Comparison of ENCODE assay signal across 16 cellular contexts in the genomic region with DNA sequence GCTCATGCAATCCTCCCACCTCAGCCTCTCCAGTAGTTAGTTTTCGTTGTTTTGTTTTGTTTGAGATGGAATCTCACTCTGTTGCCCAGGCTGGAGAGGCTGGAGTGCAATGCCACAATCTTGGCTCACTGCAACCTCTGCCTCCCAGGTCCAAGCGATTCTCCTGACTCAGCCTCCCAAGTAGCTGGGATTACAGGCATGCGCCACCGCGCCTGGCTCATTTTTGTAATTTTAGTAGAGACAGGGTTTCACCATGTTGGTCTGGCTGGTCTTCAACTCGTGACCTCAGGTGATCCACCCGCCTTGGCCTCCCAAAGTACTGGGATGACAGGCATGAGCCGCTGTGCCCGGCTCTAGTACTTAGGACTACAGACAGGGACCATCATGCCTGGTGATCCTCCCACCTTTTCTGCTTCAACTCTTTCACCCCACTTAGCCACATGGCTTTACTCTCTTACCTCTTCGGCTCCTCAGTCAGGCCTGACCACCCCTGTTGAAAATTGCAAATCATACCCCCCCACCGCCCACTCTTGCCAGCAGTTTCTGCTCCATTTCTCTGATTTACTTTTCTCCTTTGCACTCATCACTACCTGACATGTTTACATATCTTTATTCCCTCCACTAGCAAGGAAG.
A peak's percentile ranks its signal among the peaks of the same experiment; 100 is the strongest.
DNase-seq lines count a peak whose midpoint lies in the region; ATAC-seq lines count a peak whose summit lies in the region.
"Had no signal": no experiment of that assay in that cellular context is flagged by ENCODE, and none has a peak within 500 bp of the region (broad histone marks: within the 10 kb centered on the region; RNA-seq: fewer than 3 reads in every experiment).

No MANE protein-coding gene starts in this region.

- DNase-seq in cardiac septum (ENCODE audit: low spot score) (peak; percentile 7), Right ventricle myocardium inferior (ENCODE audit: missing footprints) (no peak), NCI-H1417 treated with DMSO at 0.1 percent for 48 hours (lab: John Stamatoyannopoulos, UW) (no peak), HAP-1 (ENCODE audit: low spot score in 2 of 2) (no peak), HK-2 (ENCODE audit: unreplicated experiment) (no peak)
- no peak for DNase-seq in activated CD8-positive, alpha-beta T cell treated with anti-CD3 and anti-CD28 coated beads, Interleukin-2, amount 10 ng/mL, durations not matched to agents 7 days and 5 days
- no peak for DNase-seq in naive thymus-derived CD4-positive, alpha-beta T cell
- DNase-seq: activated CD4-positive, alpha-beta T cell treated with anti-CD3 and anti-CD28 coated beads for 4 hours; foreskin melanocyte; GM23248; NCI-H1092; NCI-H774; Peyer's patch; stimulated activated CD4-positive, alpha-beta T cell treated with anti-CD3 and anti-CD28 coated beads, Interleukin-4, amount 100 ng/mL, for 4 hours; transverse colon had no signal

- CTCF ChIA-PET in activated CD8-positive, alpha-beta T cell treated with anti-CD3 and anti-CD28 coated beads, Interleukin-2, amount 10 ng/mL, durations not matched to agents 7 days and 5 days (lab: Charles Lee) = no interaction called here
- CTCF ChIA-PET in naive thymus-derived CD4-positive, alpha-beta T cell (lab: Charles Lee) = interaction anchor here (0.7 kb wide), 1 partner anchor 34 kb away, joined by 3 read pairs; no protein-coding TSS in a partner anchor

- no peak overlapping the region for H3K4me3 ChIP-seq in naive thymus-derived CD4-positive, alpha-beta T cell (ENCODE audit: low read length)
- no peak overlapping the region for H3K4me3 ChIP-seq in HAP-1
- H3K4me3 ChIP-seq: cardiac muscle cell, GM23248, Peyer's patch, transverse colon had no signal

- intact Hi-C loops in cardiac septum (cut with DNase I) (no loop called here), Right ventricle myocardium inferior (cut with DNase I) (no loop called here)
- intact Hi-C loops in naive thymus-derived CD4-positive, alpha-beta T cell (cut with micrococcal nuclease) = loop anchor here in 1 of 2 donors (10.0 kb wide), 2 partner anchors 343 to 1267 kb away; no protein-coding TSS in a partner anchor

- no peaks in the 10 kb centered on the region for H3K9me3 ChIP-seq in naive thymus-derived CD4-positive, alpha-beta T cell (ENCODE audit: control insufficient read depth in 2 of 3, low read length in 3 of 3)
- no peaks in the 10 kb centered on the region for H3K9me3 ChIP-seq in HAP-1
- H3K9me3 ChIP-seq: Peyer's patch, transverse colon had no signal

- no peaks in the 10 kb centered on the region for H3K27me3 Mint-ChIP-seq in activated CD8-positive, alpha-beta T cell treated with anti-CD3 and anti-CD28 coated beads, Interleukin-2, amount 10 ng/mL, durations not matched to agents 7 days and 5 days (ENCODE audit: low read depth)
- H3K27me3 Mint-ChIP-seq in naive thymus-derived CD4-positive, alpha-beta T cell = peaks cover 0 to 2% (median 0%) of the 10 kb centered on the region in 5 donors

- peak overlapping the region; percentile 64 for H3K4me3 Mint-ChIP-seq in activated CD8-positive, alpha-beta T cell treated with anti-CD3 and anti-CD28 coated beads, Interleukin-2, amount 10 ng/mL, durations not matched to agents 7 days and 5 days
- H3K4me3 Mint-ChIP-seq in naive thymus-derived CD4-positive, alpha-beta T cell = peak overlapping the region; percentile 32 to 92 (median 70)

- no peaks in the 10 kb centered on the region for H3K9me3 Mint-ChIP-seq in activated CD8-positive, alpha-beta T cell treated with anti-CD3 and anti-CD28 coated beads, Interleukin-2, amount 10 ng/mL, durations not matched to agents 7 days and 5 days (ENCODE audit: insufficient read depth)
- no peaks in the 10 kb centered on the region for H3K9me3 Mint-ChIP-seq in naive thymus-derived CD4-positive, alpha-beta T cell

- peaks cover 38% of the 10 kb centered on the region for H3K4me1 Mint-ChIP-seq in activated CD8-positive, alpha-beta T cell treated with anti-CD3 and anti-CD28 coated beads, Interleukin-2, amount 10 ng/mL, durations not matched to agents 7 days and 5 days (ENCODE audit: low read depth)
- peaks cover 19 to 36% (median 31%) of the 10 kb centered on the region in 7 donors for H3K4me1 Mint-ChIP-seq in naive thymus-derived CD4-positive, alpha-beta T cell

- no peak overlapping the region for H3K27ac Mint-ChIP-seq in activated CD8-positive, alpha-beta T cell treated with anti-CD3 and anti-CD28 coated beads, Interleukin-2, amount 10 ng/mL, durations not matched to agents 7 days and 5 days
- peak overlapping the region in 8 of 9 donors; percentile 21 to 86 (median 67) for H3K27ac Mint-ChIP-seq in naive thymus-derived CD4-positive, alpha-beta T cell

- in situ Hi-C loops in HAP-1 (cut with MboI; ENCODE audit: low sequenced_read_pairs) = no loop called here

- H3K4me1 ChIP-seq in naive thymus-derived CD4-positive, alpha-beta T cell (ENCODE audit: control insufficient read depth in 2 of 2, insufficient read depth in 2 of 2, low read length in 2 of 2) = peaks cover 6 to 17% of the 10 kb centered on the region in 2 donors
- H3K4me1 ChIP-seq in HAP-1 = peaks cover 4% of the 10 kb centered on the region

- H3K27ac ChIP-seq in naive thymus-derived CD4-positive, alpha-beta T cell (ENCODE audit: low read depth, low read length) = no peak overlapping the region
- H3K27ac ChIP-seq: cardiac muscle cell, GM23248, Peyer's patch, transverse colon had no signal

- no peak for ATAC-seq in Right ventricle myocardium inferior
- ATAC-seq in activated CD8-positive, alpha-beta T cell treated with anti-CD3 and anti-CD28 coated beads, Interleukin-2, amount 10 ng/mL, durations not matched to agents 7 days and 5 days = no peak
- ATAC-seq in naive thymus-derived CD4-positive, alpha-beta T cell = no peak

- POLR2A ChIA-PET in activated CD8-positive, alpha-beta T cell treated with anti-CD3 and anti-CD28 coated beads, Interleukin-2, amount 10 ng/mL, durations not matched to agents 7 days and 5 days (lab: Charles Lee) = interaction anchor here (0.8 kb wide), 1 partner anchor 41 kb away, joined by 4 read pairs; no protein-coding TSS in a partner anchor
- POLR2A ChIA-PET in naive thymus-derived CD4-positive, alpha-beta T cell (lab: Charles Lee) = interaction anchor here (0.8 kb wide), 1 partner anchor 344 kb away, joined by 3 read pairs; no protein-coding TSS in a partner anchor

- H3K27me3 ChIP-seq in naive thymus-derived CD4-positive, alpha-beta T cell (ENCODE audit: control insufficient read depth in 2 of 2, insufficient read depth in 2 of 2, low read length in 2 of 2) = no peaks in the 10 kb centered on the region
- no peaks in the 10 kb centered on the region for H3K27me3 ChIP-seq in HAP-1 (ENCODE audit: low read depth)
- H3K27me3 ChIP-seq: cardiac muscle cell, Peyer's patch, transverse colon had no signal

- H3K36me3 Mint-ChIP-seq in activated CD8-positive, alpha-beta T cell treated with anti-CD3 and anti-CD28 coated beads, Interleukin-2, amount 10 ng/mL, durations not matched to agents 7 days and 5 days (ENCODE audit: low read depth) = no peaks in the 10 kb centered on the region
- peaks cover 0 to 1% (median 0%) of the 10 kb centered on the region in 5 donors for H3K36me3 Mint-ChIP-seq in naive thymus-derived CD4-positive, alpha-beta T cell

- no peaks in the 10 kb centered on the region for H3K36me3 ChIP-seq in naive thymus-derived CD4-positive, alpha-beta T cell (ENCODE audit: control insufficient read depth in 2 of 3, insufficient read depth in 3 of 3, low read length in 3 of 3)
- H3K36me3 ChIP-seq in HAP-1 (replicated peaks) = no peaks in the 10 kb centered on the region
- H3K36me3 ChIP-seq: cardiac muscle cell, Peyer's patch, transverse colon had no signal
